Comparison of ENCODE assay signal across 8 cellular contexts in genomic region chr20:5119435-5120188, GRCh38. TPM values are rescaled to one million over a fixed set of nuclear protein-coding genes. Genes with fewer than 3 reads are reported as not detected.
DNase-seq lines count a peak whose midpoint lies in the region; ATAC-seq and TF ChIP-seq lines count a peak whose summit lies in the region.

Gene PCNA, minus strand, starts transcription at chr20:5119958. Its CDS starts 160 bp downstream, at chr20:5119798.

- peaks cover 0 to 13% (median 3%) of the 10 kb centered on the region in 3 donors for H3K27me3 Mint-ChIP-seq in immature natural killer cell (ENCODE audit: low read depth in 3 of 3)

- TF ChIP-seq CTCF in spleen (IDR thresholded peaks at IDR 0.05 in 8 of 11, conservative IDR thresholded peaks at IDR 0.05 in 3 of 11): peak in 8 of 11 experiments; percentile 19 to 51 (median 35)

- H3K27me3 ChIP-seq in spleen (replicated peaks in 1 of 7): no peaks in the 10 kb centered on the region

- peak within 1 kb of the TSS; percentile 93 to 97 (median 96) for H3K27ac Mint-ChIP-seq in immature natural killer cell

- 0 to 1% (median 0%) methylated on average over 18 to 72 of the region's 72 CpGs for WGBS in spleen, 5 donors

- peaks cover 25 to 38% of the 10 kb centered on the region in 2 donors for H3K4me1 Mint-ChIP-seq in immature natural killer cell

- H3K9me3 ChIP-seq in spleen: no peaks in the 10 kb centered on the region

- peak within 1 kb of the TSS; percentile 77 to 96 (median 91) for H3K4me3 ChIP-seq in spleen

- DNase-seq in AG08396 (ENCODE audit: low spot score) (peak; percentile 96), NCI-H345 treated with DMSO at 0.1 percent for 48 hours (lab: John Stamatoyannopoulos, UW; ENCODE audit: unreplicated experiment) (peak; percentile 98), immature natural killer cell (peak; percentile 93 to 94 (median 93)), spleen (peak; percentile 99)
- peak; percentile 89 to 94 (median 92) for DNase-seq in activated CD4-positive, CD25-positive, alpha-beta regulatory T cell (lab: John Stamatoyannopoulos, UW)
- DNase-seq in central memory CD4-positive, alpha-beta T cell: peak; percentile 92

- H3K9me3 Mint-ChIP-seq in immature natural killer cell: no peaks in the 10 kb centered on the region

- peak; percentile 96 for ATAC-seq in GM19023 (IDR thresholded peaks at IDR 0.05; ENCODE audit: unreplicated experiment)
- ATAC-seq in HG03280 (IDR thresholded peaks at IDR 0.05; ENCODE audit: unreplicated experiment): peak; percentile 96

- H3K4me1 ChIP-seq in spleen: peaks cover 16 to 63% (median 34%) of the 10 kb centered on the region in 6 donors

- intact Hi-C loops in spleen (cut with DNase I; ENCODE audit: low total_unique reads): no loop called here

- peak within 1 kb of the TSS; percentile 82 to 95 (median 92) for H3K27ac ChIP-seq in spleen

- peak in 2 of 3 donors; percentile 68 to 95 for TF ChIP-seq POLR2A in spleen (IDR thresholded peaks at IDR 0.05)

- H3K36me3 Mint-ChIP-seq in immature natural killer cell: peaks cover 4 to 13% (median 12%) of the 10 kb centered on the region in 3 donors

- peak within 1 kb of the TSS; percentile 92 to 97 (median 94) for H3K4me3 Mint-ChIP-seq in immature natural killer cell

- H3K36me3 ChIP-seq in spleen: peaks cover 3 to 32% (median 24%) of the 10 kb centered on the region in 6 donors

RNA-seq across cellular contexts. Expression of gene PCNA, which starts in this region (rescaled TPM):
- 10 to 100 TPM; 63.3 to 86.5 (median 76.4) TPM for polyA plus RNA-seq in immature natural killer cell
- total RNA-seq in spleen: 10 to 100 TPM; 39.6 to 81.5 (median 45.9) TPM
- 100 to 1,000 TPM in 1 of 3 donors, 10 to 100 TPM in 2; 45.6 to 106 (median 90.0) TPM for polyA plus RNA-seq in spleen

Comparison
In these comparisons a context has a peak if more than half of its experiments do, and no peak if none do; other contexts are left out.
1. Peak in every context shown above with its lines: DNase-seq, ATAC-seq, H3K4me3 ChIP-seq and H3K27ac ChIP-seq.